In the genomic region with DNA sequence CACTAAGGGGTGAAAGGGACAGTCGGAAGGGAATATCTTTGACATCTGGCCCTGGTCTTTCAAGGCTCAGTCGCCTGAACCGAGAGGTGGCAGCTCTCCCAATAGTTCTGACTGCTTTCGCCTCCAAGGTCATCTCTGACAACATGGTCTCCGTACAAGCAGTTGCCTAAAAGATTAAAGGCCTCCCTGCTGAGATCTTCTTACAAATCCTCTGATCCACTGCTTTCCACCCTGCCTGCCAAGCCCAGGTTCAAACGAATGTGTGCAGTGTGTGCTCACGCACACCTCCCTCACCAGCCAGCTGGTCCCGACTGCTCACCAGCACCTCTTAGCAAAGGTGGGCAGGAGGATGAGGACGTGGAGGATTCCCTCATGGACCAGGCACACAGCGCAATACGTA, we compare ENCODE assay signal across 21 cellular contexts. TPM values are rescaled to one million over a fixed set of nuclear protein-coding genes. Genes with fewer than 3 reads are reported as not detected.
"Had no signal": no experiment of that assay in that cellular context is flagged by ENCODE, and none has a peak within 500 bp of the region (broad histone marks: within the 10 kb centered on the region; RNA-seq: fewer than 3 reads in every experiment).

No MANE protein-coding gene starts in this region.

- H3K9me3 Mint-ChIP-seq: activated T-cell treated with anti-CD3 and anti-CD28 coated beads, Interleukin-2, amount 50 U/mL, for 72 hours; dendritic cell treated with granulocyte-macrophage colony-stimulating factor and Interleukin-4, amounts not matched to agents 40 ng/mL and 50 ng/mL, for 4 days; naive B cell; T-helper 1 cell treated with Interleukin-12 subunit alpha and Interleukin-12 subunit beta and Interleukin-4 antibody, amounts not matched to agents 30 μg/mL and 1 μg/mL, for 36 hours had no signal

- DNase-seq: activated CD4-positive, alpha-beta T cell treated with anti-CD3 and anti-CD28 coated beads for 4 hours; activated CD8-positive, alpha-beta memory T cell treated with anti-CD3 and anti-CD28 coated beads, Interleukin-2, amount 50 U/mL, for 4 hours; activated CD8-positive, alpha-beta T cell treated with anti-CD3 and anti-CD28 coated beads, Interleukin-2, amount 10 ng/mL, durations not matched to agents 7 days and 5 days; activated gamma-delta T cell; activated T-cell treated with anti-CD3 and anti-CD28 coated beads, Interleukin-2, amount 50 U/mL, for 72 hours; amygdala; body of pancreas; effector memory CD4-positive, alpha-beta T cell; foreskin melanocyte; left cardiac atrium; naive B cell; nucleus accumbens; stimulated activated naive CD8-positive, alpha-beta T cell treated with anti-CD3 and anti-CD28 coated beads, Interleukin-15, Interleukin-2, amounts not matched to agents 100 U/mL and 50 U/mL, for 24 hours; trophoblast cell had no signal

- H3K9me3 ChIP-seq: body of pancreas, suprapubic skin had no signal

- H3K36me3 ChIP-seq: suprapubic skin had no signal

- H3K4me1 ChIP-seq: suprapubic skin had no signal

- H3K27ac ChIP-seq: body of pancreas, epithelial cell of prostate, suprapubic skin had no signal

- ATAC-seq: activated CD8-positive, alpha-beta T cell treated with anti-CD3 and anti-CD28 coated beads, Interleukin-2, amount 10 ng/mL, durations not matched to agents 7 days and 5 days; activated T-cell treated with anti-CD3 and anti-CD28 coated beads, Interleukin-2, amount 50 U/mL, for 72 hours; body of pancreas; stimulated activated naive CD8-positive, alpha-beta T cell treated with anti-CD3 and anti-CD28 coated beads, Interleukin-15, Interleukin-2, amounts not matched to agents 100 U/mL and 50 U/mL, for 24 hours had no signal

- H3K27ac Mint-ChIP-seq: activated CD8-positive, alpha-beta T cell treated with anti-CD3 and anti-CD28 coated beads, Interleukin-2, amount 10 ng/mL, durations not matched to agents 7 days and 5 days; activated naive CD8-positive, alpha-beta T cell; activated T-cell treated with anti-CD3 and anti-CD28 coated beads, Interleukin-2, amount 50 U/mL, for 72 hours; dendritic cell treated with granulocyte-macrophage colony-stimulating factor and Interleukin-4, amounts not matched to agents 40 ng/mL and 50 ng/mL, for 4 days; naive B cell; T-helper 1 cell treated with Interleukin-12 subunit alpha and Interleukin-12 subunit beta and Interleukin-4 antibody, amounts not matched to agents 30 μg/mL and 1 μg/mL, for 36 hours had no signal

- H3K36me3 Mint-ChIP-seq: activated naive CD8-positive, alpha-beta T cell had no signal

- H3K4me3 Mint-ChIP-seq: activated CD8-positive, alpha-beta T cell treated with anti-CD3 and anti-CD28 coated beads, Interleukin-2, amount 10 ng/mL, durations not matched to agents 7 days and 5 days; activated naive CD8-positive, alpha-beta T cell; activated T-cell treated with anti-CD3 and anti-CD28 coated beads, Interleukin-2, amount 50 U/mL, for 72 hours; dendritic cell treated with granulocyte-macrophage colony-stimulating factor and Interleukin-4, amounts not matched to agents 40 ng/mL and 50 ng/mL, for 4 days; naive B cell; T-helper 1 cell treated with Interleukin-12 subunit alpha and Interleukin-12 subunit beta and Interleukin-4 antibody, amounts not matched to agents 30 μg/mL and 1 μg/mL, for 36 hours had no signal

- H3K4me3 ChIP-seq: body of pancreas, smooth muscle cell, suprapubic skin had no signal

- H3K27me3 ChIP-seq: body of pancreas, suprapubic skin had no signal

RNA-seq across cellular contexts. Expression of gene B4GALNT3, which starts 10.4 kb away (rescaled TPM):
- total RNA-seq: fibroblast of lung had no signal
- polyA plus RNA-seq: fibroblast of lung had no signal
